Comparison of ENCODE assay signal across 34 cellular contexts in the genomic region with DNA sequence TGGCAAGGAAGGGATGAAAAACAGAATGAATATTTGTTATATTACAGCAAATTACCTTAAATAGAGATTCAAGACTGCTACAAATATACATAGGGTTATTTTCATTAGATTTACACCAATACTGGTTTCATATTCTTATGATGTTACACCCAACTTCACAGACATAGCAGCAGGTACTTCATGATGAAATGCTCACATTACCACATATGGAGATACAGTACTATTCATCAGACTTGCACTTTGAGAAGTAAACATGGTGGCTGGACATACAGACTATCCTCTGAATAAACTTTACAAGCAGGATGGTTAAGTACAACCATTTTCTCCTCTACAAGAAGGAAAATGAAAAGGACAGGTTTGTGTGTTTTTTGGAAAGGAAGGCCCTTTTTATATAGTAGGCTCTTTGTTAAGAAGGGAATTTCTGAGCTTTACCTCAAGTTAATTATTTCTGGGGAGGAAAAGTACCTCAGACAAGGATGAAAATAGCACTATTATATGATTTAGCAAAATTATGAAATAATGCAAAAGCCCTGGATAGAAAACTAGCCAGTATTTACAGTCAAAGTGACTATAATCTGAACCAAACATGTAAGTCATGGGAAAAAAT.
"Had no signal": no experiment of that assay in that cellular context is flagged by ENCODE, and none has a peak within 500 bp of the region (broad histone marks: within the 10 kb centered on the region; RNA-seq: fewer than 3 reads in every experiment).

No MANE protein-coding gene starts in this region.

- DNase-seq: activated B cell treated with CpG ODN at 0.5 μM for 24 hours; activated CD4-positive, alpha-beta T cell treated with anti-CD3 and anti-CD28 coated beads for 48 hours; activated CD4-positive, alpha-beta T cell treated with anti-CD3 and anti-CD28 coated beads, Interleukin-2, amount 50 U/mL, for 1 hour; activated CD4-positive, alpha-beta T cell treated with anti-CD3 and anti-CD28 coated beads, Interleukin-2, amount 50 U/mL, for 48 hours; activated CD8-positive, alpha-beta memory T cell treated with anti-CD3 and anti-CD28 coated beads for 24 hours; activated CD8-positive, alpha-beta T cell treated with anti-CD3 and anti-CD28 coated beads for 36 hours; activated effector memory CD4-positive, alpha-beta T cell treated with anti-CD3 and anti-CD28 coated beads, Interleukin-2, amount 50 U/mL, for 16 hours; activated naive CD4-positive, alpha-beta T cell treated with anti-CD3 and anti-CD28 coated beads for 36 hours; activated naive CD8-positive, alpha-beta T cell treated with anti-CD3 and anti-CD28 coated beads for 36 hours; activated naive CD8-positive, alpha-beta T cell treated with anti-CD3 and anti-CD28 coated beads, Interleukin-2, amount 50 U/mL, for 24 hours; activated T-cell treated with anti-CD3 and anti-CD28 coated beads, Interleukin-2, amount 50 U/mL, for 4 hours; adrenal gland; amygdala; aorta; body of pancreas; caudate nucleus; cortex of kidney; dermis blood vessel endothelial cell; effector CD4-positive, alpha-beta T cell; effector memory CD8-positive, alpha-beta T cell; erythroblast; foreskin melanocyte; heart right ventricle; T-helper 17 cell; T1000; WERI-Rb-1 had no signal

- H3K4me1 Mint-ChIP-seq: activated B cell treated with CpG ODN at 0.5 μM for 24 hours; activated naive CD4-positive, alpha-beta T cell treated with anti-CD3 and anti-CD28 coated beads, Interleukin-2, amount 50 U/mL, for 24 hours; activated naive CD8-positive, alpha-beta T cell treated with anti-CD3 and anti-CD28 coated beads for 36 hours; activated naive CD8-positive, alpha-beta T cell treated with anti-CD3 and anti-CD28 coated beads, Interleukin-2, amount 50 U/mL, for 24 hours; T-helper 17 cell had no signal

- H3K4me3 ChIP-seq: adrenal gland, body of pancreas, esophagus muscularis mucosa, gastroesophageal sphincter, heart right ventricle had no signal

- H3K27ac Mint-ChIP-seq: activated B cell treated with CpG ODN at 0.5 μM for 24 hours; activated CD8-positive, alpha-beta T cell treated with anti-CD3 and anti-CD28 coated beads for 36 hours; activated naive CD4-positive, alpha-beta T cell treated with anti-CD3 and anti-CD28 coated beads for 36 hours; activated naive CD4-positive, alpha-beta T cell treated with anti-CD3 and anti-CD28 coated beads, Interleukin-2, amount 50 U/mL, for 24 hours; activated naive CD8-positive, alpha-beta T cell treated with anti-CD3 and anti-CD28 coated beads for 36 hours; activated naive CD8-positive, alpha-beta T cell treated with anti-CD3 and anti-CD28 coated beads, Interleukin-2, amount 50 U/mL, for 24 hours; activated T-helper 1 cell treated with anti-CD3 and anti-CD28 coated beads, Interleukin-12 subunit alpha, Interleukin-12 subunit beta, Interleukin-2, Interleukin-4 antibody, amounts not matched to agents 30 ng/mL and 10 ng/mL and 1 ng/mL, durations not matched to agents 14 hours and 24 hours and 36 hours; activated T-helper 2 cell treated with anti-CD3 and anti-CD28 coated beads, Interferon-gamma antibody, Interleukin-2, Interleukin-4, amounts not matched to agents 10 μg/mL and 5 μg/mL and 100 μg/mL, durations not matched to agents 14 hours and 24 hours and 36 hours; T-helper 17 cell; T-helper 2 cell treated with Interferon-gamma antibody and Interleukin-4, amounts not matched to agents 5 μg/mL and 100 μg/mL, for 36 hours had no signal

- H3K9me3 ChIP-seq: adrenal gland, body of pancreas, esophagus muscularis mucosa, gastroesophageal sphincter, heart right ventricle had no signal

- ATAC-seq: activated CD4-positive, CD25-positive, alpha-beta regulatory T cell treated with anti-CD3 and anti-CD28 coated beads, Interleukin-2, amount 50 U/mL, for 24 hours; activated CD8-positive, alpha-beta T cell treated with anti-CD3 and anti-CD28 coated beads for 36 hours; activated naive CD8-positive, alpha-beta T cell treated with anti-CD3 and anti-CD28 coated beads, Interleukin-2, amount 50 U/mL, for 24 hours; activated T-cell treated with anti-CD3 and anti-CD28 coated beads, Interleukin-2, amount 50 U/mL, for 4 hours; body of pancreas; effector memory CD8-positive, alpha-beta T cell; gastroesophageal sphincter; heart right ventricle; T-helper 17 cell had no signal

- H3K27ac ChIP-seq: adrenal gland, esophagus muscularis mucosa, gastroesophageal sphincter, heart right ventricle, WERI-Rb-1 had no signal

- H3K36me3 ChIP-seq: adrenal gland, esophagus muscularis mucosa, gastroesophageal sphincter, heart right ventricle, WERI-Rb-1 had no signal

- H3K9me3 Mint-ChIP-seq: activated B cell treated with CpG ODN at 0.5 μM for 24 hours; activated CD8-positive, alpha-beta T cell treated with anti-CD3 and anti-CD28 coated beads for 36 hours; activated naive CD4-positive, alpha-beta T cell treated with anti-CD3 and anti-CD28 coated beads for 36 hours; activated naive CD4-positive, alpha-beta T cell treated with anti-CD3 and anti-CD28 coated beads, Interleukin-2, amount 50 U/mL, for 24 hours; activated naive CD8-positive, alpha-beta T cell treated with anti-CD3 and anti-CD28 coated beads for 36 hours; activated naive CD8-positive, alpha-beta T cell treated with anti-CD3 and anti-CD28 coated beads, Interleukin-2, amount 50 U/mL, for 24 hours; activated T-cell treated with anti-CD3 and anti-CD28 coated beads, Interleukin-2, amount 50 U/mL, for 4 hours; activated T-helper 1 cell treated with anti-CD3 and anti-CD28 coated beads, Interleukin-12 subunit alpha, Interleukin-12 subunit beta, Interleukin-2, Interleukin-4 antibody, amounts not matched to agents 30 ng/mL and 10 ng/mL and 1 ng/mL, durations not matched to agents 14 hours and 24 hours and 36 hours; activated T-helper 2 cell treated with anti-CD3 and anti-CD28 coated beads, Interferon-gamma antibody, Interleukin-2, Interleukin-4, amounts not matched to agents 10 μg/mL and 5 μg/mL and 100 μg/mL, durations not matched to agents 14 hours and 24 hours and 36 hours; effector memory CD8-positive, alpha-beta T cell; T-helper 2 cell treated with Interferon-gamma antibody and Interleukin-4, amounts not matched to agents 5 μg/mL and 100 μg/mL, for 36 hours had no signal

- FAIRE-seq: colon had no signal

- H3K27me3 Mint-ChIP-seq: activated B cell treated with CpG ODN at 0.5 μM for 24 hours, T-helper 17 cell had no signal

- H3K27me3 ChIP-seq: body of pancreas, esophagus muscularis mucosa, gastroesophageal sphincter had no signal

- H3K4me1 ChIP-seq: adrenal gland, body of pancreas, esophagus muscularis mucosa, gastroesophageal sphincter, heart right ventricle had no signal

- H3K4me3 Mint-ChIP-seq: activated B cell treated with CpG ODN at 0.5 μM for 24 hours; activated CD8-positive, alpha-beta T cell treated with anti-CD3 and anti-CD28 coated beads for 36 hours; activated naive CD4-positive, alpha-beta T cell treated with anti-CD3 and anti-CD28 coated beads for 36 hours; activated naive CD4-positive, alpha-beta T cell treated with anti-CD3 and anti-CD28 coated beads, Interleukin-2, amount 50 U/mL, for 24 hours; activated naive CD8-positive, alpha-beta T cell treated with anti-CD3 and anti-CD28 coated beads for 36 hours; activated naive CD8-positive, alpha-beta T cell treated with anti-CD3 and anti-CD28 coated beads, Interleukin-2, amount 50 U/mL, for 24 hours; activated T-cell treated with anti-CD3 and anti-CD28 coated beads, Interleukin-2, amount 50 U/mL, for 4 hours; activated T-helper 1 cell treated with anti-CD3 and anti-CD28 coated beads, Interleukin-12 subunit alpha, Interleukin-12 subunit beta, Interleukin-2, Interleukin-4 antibody, amounts not matched to agents 30 ng/mL and 10 ng/mL and 1 ng/mL, durations not matched to agents 14 hours and 24 hours and 36 hours; effector memory CD8-positive, alpha-beta T cell; T-helper 2 cell treated with Interferon-gamma antibody and Interleukin-4, amounts not matched to agents 5 μg/mL and 100 μg/mL, for 36 hours had no signal
